Comparison of ENCODE assay signal across 2 cellular contexts in the genomic region with DNA sequence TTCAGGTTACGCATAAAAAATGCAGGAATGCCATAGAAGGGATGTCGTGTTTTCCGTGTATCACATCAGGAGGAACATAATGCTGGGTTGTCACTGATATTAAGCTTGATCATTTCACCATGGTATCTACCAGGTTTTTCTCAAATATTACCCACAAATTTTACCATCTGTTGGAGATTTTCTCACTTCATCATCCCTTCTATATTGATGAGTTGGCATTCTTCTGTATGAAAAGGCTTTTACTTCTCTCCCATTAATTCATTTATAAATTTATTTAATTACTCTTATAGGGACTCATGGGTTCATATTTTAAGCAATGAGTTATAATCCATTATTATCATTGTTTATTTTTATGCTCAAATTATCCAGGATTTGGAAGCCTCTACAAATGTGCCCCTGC.
TF ChIP-seq lines count a peak whose summit lies in the region.

No MANE protein-coding gene starts in this region.

TF ChIP-seq in A549, 52 proteins besides CTCF, POLR2A, EP300 and RAD21 (continued from another document):
- TF ChIP-seq, protein P1, sequence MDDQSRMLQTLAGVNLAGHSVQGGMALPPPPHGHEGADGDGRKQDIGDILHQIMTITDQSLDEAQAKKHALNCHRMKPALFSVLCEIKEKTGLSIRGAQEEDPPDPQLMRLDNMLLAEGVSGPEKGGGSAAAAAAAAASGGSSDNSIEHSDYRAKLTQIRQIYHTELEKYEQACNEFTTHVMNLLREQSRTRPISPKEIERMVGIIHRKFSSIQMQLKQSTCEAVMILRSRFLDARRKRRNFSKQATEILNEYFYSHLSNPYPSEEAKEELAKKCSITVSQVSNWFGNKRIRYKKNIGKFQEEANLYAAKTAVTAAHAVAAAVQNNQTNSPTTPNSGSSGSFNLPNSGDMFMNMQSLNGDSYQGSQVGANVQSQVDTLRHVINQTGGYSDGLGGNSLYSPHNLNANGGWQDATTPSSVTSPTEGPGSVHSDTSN (IDR thresholded peaks at IDR 0.05) = no peak

TF ChIP-seq in GM23338, 12 proteins besides CTCF, POLR2A, EP300 and RAD21 (continued from another document):
- TF ChIP-seq EZH2 (IDR thresholded peaks at IDR 0.05; ENCODE audit: low read depth, unreplicated experiment) (no peak), ZNF331 (CRISPR knock-in tag; IDR thresholded peaks at IDR 0.05; ENCODE audit: low read depth) (no peak)
- TF ChIP-seq, protein P2, sequence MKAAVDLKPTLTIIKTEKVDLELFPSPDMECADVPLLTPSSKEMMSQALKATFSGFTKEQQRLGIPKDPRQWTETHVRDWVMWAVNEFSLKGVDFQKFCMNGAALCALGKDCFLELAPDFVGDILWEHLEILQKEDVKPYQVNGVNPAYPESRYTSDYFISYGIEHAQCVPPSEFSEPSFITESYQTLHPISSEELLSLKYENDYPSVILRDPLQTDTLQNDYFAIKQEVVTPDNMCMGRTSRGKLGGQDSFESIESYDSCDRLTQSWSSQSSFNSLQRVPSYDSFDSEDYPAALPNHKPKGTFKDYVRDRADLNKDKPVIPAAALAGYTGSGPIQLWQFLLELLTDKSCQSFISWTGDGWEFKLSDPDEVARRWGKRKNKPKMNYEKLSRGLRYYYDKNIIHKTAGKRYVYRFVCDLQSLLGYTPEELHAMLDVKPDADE (IDR thresholded peaks at IDR 0.05) = no peak
